8 cellular contexts compared by ENCODE assay signal in the genomic region with DNA sequence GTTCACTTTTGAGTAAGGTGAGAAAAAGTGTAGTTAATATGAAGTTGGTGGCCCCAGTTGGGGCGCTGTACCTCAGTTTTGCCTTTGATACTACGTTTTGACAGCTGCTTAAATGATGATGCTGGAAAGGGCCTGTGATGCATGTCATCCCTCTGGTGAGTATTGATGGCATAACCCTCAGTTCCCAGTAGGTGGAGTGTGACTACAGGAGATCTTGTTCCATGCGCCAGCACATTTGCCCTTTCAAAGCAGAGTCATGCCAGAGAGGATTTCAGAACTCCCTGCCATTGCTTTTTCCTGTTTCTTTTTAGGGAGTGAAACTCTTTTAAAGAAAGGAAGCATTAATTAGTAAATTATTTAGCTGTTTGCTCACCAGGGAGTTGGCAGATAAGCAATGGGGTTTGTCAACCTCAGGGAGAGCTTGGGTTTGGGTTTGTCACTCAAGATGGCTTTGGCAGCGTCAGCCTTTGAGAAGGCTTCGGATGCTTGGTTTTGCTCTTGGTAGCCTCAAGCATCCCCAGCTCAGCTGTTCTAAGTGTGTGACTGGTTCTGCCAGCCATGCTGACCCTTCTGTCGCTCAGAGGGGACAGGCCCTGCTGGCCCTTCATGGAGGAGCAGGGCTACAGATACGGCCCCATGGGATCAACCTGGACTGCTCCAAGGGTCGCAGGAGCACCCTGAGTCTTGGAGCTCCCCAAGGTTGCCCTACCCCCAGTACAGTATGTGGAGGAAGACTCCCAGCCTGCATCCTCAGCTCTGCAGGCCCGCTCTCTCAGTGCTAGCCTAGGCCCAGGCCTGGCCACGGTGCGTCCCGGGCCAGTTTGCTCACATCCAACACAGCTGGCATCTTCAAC. TPM values are rescaled to one million over a fixed set of nuclear protein-coding genes. Genes with fewer than 3 reads are reported as not detected.
A peak's percentile ranks its signal among the peaks of the same experiment; 100 is the strongest.
DNase-seq lines count a peak whose midpoint lies in the region; ATAC-seq and TF ChIP-seq lines count a peak whose summit lies in the region.

No MANE protein-coding gene starts in this region.

- H3K9ac ChIP-seq in OCI-LY1 (ENCODE audit: low read length) = peak overlapping the region; percentile 53

- H3K36me3 Mint-ChIP-seq in activated naive CD4-positive, alpha-beta T cell treated with anti-CD3 and anti-CD28 coated beads for 36 hours (ENCODE audit: low read depth) = no peaks in the 10 kb centered on the region

- H3K36me3 ChIP-seq in OCI-LY1 (ENCODE audit: insufficient read depth, low read length) (no peaks in the 10 kb centered on the region), osteoblast (ENCODE audit: insufficient read depth, low read length) (peaks cover 44% of the 10 kb centered on the region), vagina (no peaks in the 10 kb centered on the region)

- TF ChIP-seq POLR2A in vagina (IDR thresholded peaks at IDR 0.05) = no peak

- H3K27me3 ChIP-seq in OCI-LY1 (ENCODE audit: insufficient read depth, low read length) (no peaks in the 10 kb centered on the region), osteoblast (ENCODE audit: insufficient read depth, low read length) (no peaks in the 10 kb centered on the region), vagina (no peaks in the 10 kb centered on the region)

- CTCF ChIA-PET in activated naive CD4-positive, alpha-beta T cell treated with anti-CD3 and anti-CD28 coated beads for 36 hours (lab: Charles Lee) = interaction anchor here (0.6 to 3.3 kb wide), 25 partner anchors 8 to 263 kb away, joined by 3 to 14 read pairs (median 5); a partner anchor contains a TSS

- H3K4me3 Mint-ChIP-seq in activated naive CD4-positive, alpha-beta T cell treated with anti-CD3 and anti-CD28 coated beads for 36 hours = no peak overlapping the region

- no peaks in the 10 kb centered on the region for H3K9me2 ChIP-seq in OCI-LY1 (ENCODE audit: low read depth, low read length)

- H3K4me1 ChIP-seq in OCI-LY1 (ENCODE audit: insufficient read depth, low read length, severe bottlenecking) = peaks cover 42% of the 10 kb centered on the region
- peaks cover 3% of the 10 kb centered on the region for H3K4me1 ChIP-seq in osteoblast (ENCODE audit: insufficient read depth, low read length)
- peaks cover 7% of the 10 kb centered on the region for H3K4me1 ChIP-seq in vagina

- peak; percentile 87 for TF ChIP-seq CTCF in OCI-LY1 (IDR thresholded peaks at IDR 0.05; ENCODE audit: low read length)
- peak; percentile 88 for TF ChIP-seq CTCF in osteoblast (IDR thresholded peaks at IDR 0.05; ENCODE audit: extremely low read depth, low read depth, low read length)
- TF ChIP-seq CTCF in vagina (IDR thresholded peaks at IDR 0.05) = peak; percentile 13 to 76 (median 63)

- H3K4me1 Mint-ChIP-seq in activated naive CD4-positive, alpha-beta T cell treated with anti-CD3 and anti-CD28 coated beads for 36 hours (ENCODE audit: low read depth) = no peaks in the 10 kb centered on the region

- DNase-seq in GM03348 (ENCODE audit: low spot score) (peak; percentile 91), globus pallidus (ENCODE audit: low spot score) (peak; percentile 85), osteoblast (ENCODE audit: insufficient read length, low spot score, missing footprints) (peak; percentile 90), vagina (ENCODE audit: extremely low spot score in 2 of 2) (no peak)
- peak; percentile 81 for DNase-seq in Jurkat, Clone E6-1 (ENCODE audit: low read depth, low spot score)
- peak; percentile 73 for DNase-seq in activated naive CD4-positive, alpha-beta T cell treated with anti-CD3 and anti-CD28 coated beads for 36 hours

- H3K9me3 ChIP-seq in OCI-LY1 (ENCODE audit: low read length) = no peaks in the 10 kb centered on the region
- no peaks in the 10 kb centered on the region for H3K9me3 ChIP-seq in osteoblast (ENCODE audit: low read depth, low read length)
- H3K9me3 ChIP-seq in vagina = no peaks in the 10 kb centered on the region

- H3K4me3 ChIP-seq in Jurkat, Clone E6-1 (ENCODE audit: low read length) = no peak overlapping the region
- H3K4me3 ChIP-seq in OCI-LY1 (ENCODE audit: low read depth, low read length, poor library complexity, severe bottlenecking) (peak overlapping the region; percentile 10), osteoblast (ENCODE audit: insufficient read depth, low read length) (no peak overlapping the region), vagina (no peak overlapping the region)

- H3K27ac Mint-ChIP-seq in activated naive CD4-positive, alpha-beta T cell treated with anti-CD3 and anti-CD28 coated beads for 36 hours = no peak overlapping the region

- peak; percentile 60 for ATAC-seq in GM21825 (IDR thresholded peaks at IDR 0.05; ENCODE audit: unreplicated experiment)

- H3K27ac ChIP-seq in OCI-LY1 (ENCODE audit: low read depth, low read length, poor library complexity, severe bottlenecking) = peak overlapping the region; percentile 94
- H3K27ac ChIP-seq in osteoblast (ENCODE audit: low read depth, low read length) = peak overlapping the region; percentile 26
- no peak overlapping the region for H3K27ac ChIP-seq in vagina

- H3K79me2 ChIP-seq in OCI-LY1 (ENCODE audit: insufficient read depth, low read length) (no peaks in the 10 kb centered on the region), osteoblast (ENCODE audit: insufficient read depth, low read length) (no peaks in the 10 kb centered on the region)

- intact Hi-C loops in activated naive CD4-positive, alpha-beta T cell treated with anti-CD3 and anti-CD28 coated beads for 36 hours (cut with micrococcal nuclease) = loop anchor here (1.0 to 10.0 kb wide), 5 partner anchors 123 to 331 kb away; no protein-coding TSS in a partner anchor
- intact Hi-C loops in vagina (cut with DNase I) = loop anchor here (10.0 kb wide), 1 partner anchor 167 kb away; a partner anchor contains a TSS

- H4K20me1 ChIP-seq in OCI-LY1 (ENCODE audit: insufficient read depth, low read length) = no peaks in the 10 kb centered on the region
- no peaks in the 10 kb centered on the region for H4K20me1 ChIP-seq in osteoblast (ENCODE audit: insufficient read depth, low read length)

- H3K9me3 Mint-ChIP-seq in activated naive CD4-positive, alpha-beta T cell treated with anti-CD3 and anti-CD28 coated beads for 36 hours = no peaks in the 10 kb centered on the region

- H2AFZ ChIP-seq in OCI-LY1 (ENCODE audit: low read length) (peak overlapping the region; percentile 47; the same call in 1 of the 2 replicates), osteoblast (ENCODE audit: low read length) (no peak overlapping the region)

- H3K27me3 Mint-ChIP-seq in activated naive CD4-positive, alpha-beta T cell treated with anti-CD3 and anti-CD28 coated beads for 36 hours (ENCODE audit: low read depth) = no peaks in the 10 kb centered on the region

- H3K4me2 ChIP-seq in OCI-LY1 (ENCODE audit: low read length) = peak overlapping the region; percentile 50
- no peak overlapping the region for H3K4me2 ChIP-seq in osteoblast (ENCODE audit: insufficient read depth, low read length)

- H3F3A ChIP-seq in OCI-LY1 (ENCODE audit: insufficient read depth, low read length) = 0 out of 2 replicates have a peak, but pooled peaks cover 5% of the 10 kb centered on the region

RNA-seq across cellular contexts. Expression of a gene that starts 29.1 kb away (rescaled TPM):
- polyA plus RNA-seq in Jurkat, Clone E6-1 (2012; ENCODE audit: insufficient read depth, insufficient read length) = 13.8 TPM
- 1 to 10 TPM; 1.0 to 1.4 TPM for total RNA-seq in activated naive CD4-positive, alpha-beta T cell treated with anti-CD3 and anti-CD28 coated beads for 36 hours
- total RNA-seq in osteoblast (221 and 240 TPM in 2 replicates), vagina (16.0 TPM)

Comparison
In these comparisons a context has a peak if more than half of its experiments do, and no peak if none do; other contexts are left out.
1. DNase-seq: peak in GM03348 (single experiment), Jurkat, Clone E6-1 (single experiment), activated naive CD4-positive, alpha-beta T cell treated with anti-CD3 and anti-CD28 coated beads for 36 hours (single experiment), globus pallidus (single experiment) and osteoblast (single experiment); none in vagina (0 of 2).
2. RNA of a gene that starts 29.1 kb away (total RNA-seq): 221 to 240 TPM in osteoblast; 16.0 TPM in vagina (single experiment) and 1.0 to 1.4 TPM in activated naive CD4-positive, alpha-beta T cell treated with anti-CD3 and anti-CD28 coated beads for 36 hours; every median in the first group is over 10 times any median in the second.
3. Peak in every context shown above with its lines, with median percentiles within 50 percentile points of each other: CTCF ChIP-seq.